21 cellular contexts compared by ENCODE assay signal in genomic region chr22:22744412-22745224, GRCh38.
"Had no signal": no experiment of that assay in that cellular context is flagged by ENCODE, and none has a peak within 500 bp of the region (broad histone marks: within the 10 kb centered on the region; RNA-seq: fewer than 3 reads in every experiment).

No MANE protein-coding gene starts in this region.

- H3K27me3 ChIP-seq: colonic mucosa, foreskin keratinocyte, spleen, upper lobe of left lung had no signal

- DNase-seq: colonic mucosa; effector CD8-positive, alpha-beta T cell; endodermal cell; foreskin keratinocyte; left ventricle myocardium superior; lower lobe of right lung; naive thymus-derived CD8-positive, alpha-beta T cell; psoas muscle; right cardiac atrium; sigmoid colon; spleen; stimulated activated CD4-positive, alpha-beta T cell treated with anti-CD3 and anti-CD28 coated beads, Interleukin-4, amount 100 ng/mL, for 4 hours; stimulated activated naive B cell treated with anti-CD40 and anti-IgM and Interleukin-4, amounts not matched to agents 10 μg/mL and 1 μg/mL and 100 μg/mL, for 72 hours; upper lobe of left lung; uterus had no signal

- H3K4me1 ChIP-seq: colonic mucosa, foreskin keratinocyte, lower lobe of right lung, psoas muscle, sigmoid colon, tibial nerve, upper lobe of left lung, uterus had no signal

- FAIRE-seq: keratinocyte had no signal

- H3K27ac ChIP-seq: colonic mucosa, epithelial cell of prostate, foreskin keratinocyte, lower lobe of right lung, psoas muscle, sigmoid colon, skin epidermis, thoracic aorta, tibial nerve, upper lobe of left lung, uterus had no signal

- H3K36me3 ChIP-seq: colonic mucosa, lower lobe of right lung, sigmoid colon, spleen, thoracic aorta, tibial nerve, upper lobe of left lung, uterus had no signal

- H3K9me3 ChIP-seq: colonic mucosa, lower lobe of right lung, psoas muscle, sigmoid colon, spleen, thoracic aorta, tibial nerve, upper lobe of left lung, uterus had no signal

- ATAC-seq: esophagus mucosa, left ventricle myocardium superior, lower lobe of right lung, psoas muscle, right cardiac atrium had no signal

- H3K4me3 ChIP-seq: colonic mucosa, lower lobe of right lung, psoas muscle, sigmoid colon, skin epidermis, spleen, thoracic aorta, tibial nerve, upper lobe of left lung, uterus had no signal
